1 cellular context compared by ENCODE assay signal in genomic region chr9:135992486-135993408, GRCh38.
TF ChIP-seq lines count a peak whose summit lies in the region.

No MANE protein-coding gene starts in this region.

TF ChIP-seq in K562, 482 proteins besides CTCF, POLR2A, EP300 and RAD21 (continued from another document and continues in another):
- TF ChIP-seq, protein P1, sequence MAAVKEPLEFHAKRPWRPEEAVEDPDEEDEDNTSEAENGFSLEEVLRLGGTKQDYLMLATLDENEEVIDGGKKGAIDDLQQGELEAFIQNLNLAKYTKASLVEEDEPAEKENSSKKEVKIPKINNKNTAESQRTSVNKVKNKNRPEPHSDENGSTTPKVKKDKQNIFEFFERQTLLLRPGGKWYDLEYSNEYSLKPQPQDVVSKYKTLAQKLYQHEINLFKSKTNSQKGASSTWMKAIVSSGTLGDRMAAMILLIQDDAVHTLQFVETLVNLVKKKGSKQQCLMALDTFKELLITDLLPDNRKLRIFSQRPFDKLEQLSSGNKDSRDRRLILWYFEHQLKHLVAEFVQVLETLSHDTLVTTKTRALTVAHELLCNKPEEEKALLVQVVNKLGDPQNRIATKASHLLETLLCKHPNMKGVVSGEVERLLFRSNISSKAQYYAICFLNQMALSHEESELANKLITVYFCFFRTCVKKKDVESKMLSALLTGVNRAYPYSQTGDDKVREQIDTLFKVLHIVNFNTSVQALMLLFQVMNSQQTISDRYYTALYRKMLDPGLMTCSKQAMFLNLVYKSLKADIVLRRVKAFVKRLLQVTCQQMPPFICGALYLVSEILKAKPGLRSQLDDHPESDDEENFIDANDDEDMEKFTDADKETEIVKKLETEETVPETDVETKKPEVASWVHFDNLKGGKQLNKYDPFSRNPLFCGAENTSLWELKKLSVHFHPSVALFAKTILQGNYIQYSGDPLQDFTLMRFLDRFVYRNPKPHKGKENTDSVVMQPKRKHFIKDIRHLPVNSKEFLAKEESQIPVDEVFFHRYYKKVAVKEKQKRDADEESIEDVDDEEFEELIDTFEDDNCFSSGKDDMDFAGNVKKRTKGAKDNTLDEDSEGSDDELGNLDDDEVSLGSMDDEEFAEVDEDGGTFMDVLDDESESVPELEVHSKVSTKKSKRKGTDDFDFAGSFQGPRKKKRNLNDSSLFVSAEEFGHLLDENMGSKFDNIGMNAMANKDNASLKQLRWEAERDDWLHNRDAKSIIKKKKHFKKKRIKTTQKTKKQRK (IDR thresholded peaks at IDR 0.05; ENCODE audit: borderline replicate concordance, low read depth, low read length) = no peak
- TF ChIP-seq NFE2 (IDR thresholded peaks at IDR 0.05; ENCODE audit: low read depth) = no peak
- TF ChIP-seq ZBTB33 (CRISPR knock-in tag; IDR thresholded peaks at IDR 0.05) = 0 out of 2 replicates have a peak, but pooled peaks have one; percentile 33
- peak; percentile 87 for TF ChIP-seq PCBP1 (IDR thresholded peaks at IDR 0.05; ENCODE audit: low read depth, low read length, poor library complexity, severe bottlenecking)
- peak; percentile 83 for TF ChIP-seq SMAD4 (CRISPR knock-in tag; conservative IDR thresholded peaks at IDR 0.05)
- TF ChIP-seq ZNF224 (CRISPR knock-in tag; IDR thresholded peaks at IDR 0.05) = no peak
- no peak for TF ChIP-seq MXD1 (CRISPR knock-in tag; IDR thresholded peaks at IDR 0.05; ENCODE audit: borderline replicate concordance, poor library complexity, severe bottlenecking)
- peak; percentile 26 for TF ChIP-seq SP1 (CRISPR knock-in tag; IDR thresholded peaks at IDR 0.05)
- no peak for TF ChIP-seq CEBPG (CRISPR knock-in tag; IDR thresholded peaks at IDR 0.05)
- no peak for TF ChIP-seq CEBPG (tag; conservative IDR thresholded peaks at IDR 0.05 in 1 of 2, IDR thresholded peaks at IDR 0.05 in 1 of 2)
- TF ChIP-seq PHF8 (IDR thresholded peaks at IDR 0.05; ENCODE audit: borderline replicate concordance, low read length) = no peak
- TF ChIP-seq, protein P2, sequence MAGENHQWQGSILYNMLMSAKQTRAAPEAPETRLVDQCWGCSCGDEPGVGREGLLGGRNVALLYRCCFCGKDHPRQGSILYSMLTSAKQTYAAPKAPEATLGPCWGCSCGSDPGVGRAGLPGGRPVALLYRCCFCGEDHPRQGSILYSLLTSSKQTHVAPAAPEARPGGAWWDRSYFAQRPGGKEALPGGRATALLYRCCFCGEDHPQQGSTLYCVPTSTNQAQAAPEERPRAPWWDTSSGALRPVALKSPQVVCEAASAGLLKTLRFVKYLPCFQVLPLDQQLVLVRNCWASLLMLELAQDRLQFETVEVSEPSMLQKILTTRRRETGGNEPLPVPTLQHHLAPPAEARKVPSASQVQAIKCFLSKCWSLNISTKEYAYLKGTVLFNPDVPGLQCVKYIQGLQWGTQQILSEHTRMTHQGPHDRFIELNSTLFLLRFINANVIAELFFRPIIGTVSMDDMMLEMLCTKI (IDR thresholded peaks at IDR 0.05; ENCODE audit: partially characterized antibody) = no peak
- no peak for TF ChIP-seq ZNF785 (CRISPR knock-in tag; IDR thresholded peaks at IDR 0.05)
- TF ChIP-seq HDAC6 (IDR thresholded peaks at IDR 0.05; ENCODE audit: low read depth, low read length) = no peak
- no peak for TF ChIP-seq ZBTB5 (IDR thresholded peaks at IDR 0.05)
- TF ChIP-seq, protein P3, sequence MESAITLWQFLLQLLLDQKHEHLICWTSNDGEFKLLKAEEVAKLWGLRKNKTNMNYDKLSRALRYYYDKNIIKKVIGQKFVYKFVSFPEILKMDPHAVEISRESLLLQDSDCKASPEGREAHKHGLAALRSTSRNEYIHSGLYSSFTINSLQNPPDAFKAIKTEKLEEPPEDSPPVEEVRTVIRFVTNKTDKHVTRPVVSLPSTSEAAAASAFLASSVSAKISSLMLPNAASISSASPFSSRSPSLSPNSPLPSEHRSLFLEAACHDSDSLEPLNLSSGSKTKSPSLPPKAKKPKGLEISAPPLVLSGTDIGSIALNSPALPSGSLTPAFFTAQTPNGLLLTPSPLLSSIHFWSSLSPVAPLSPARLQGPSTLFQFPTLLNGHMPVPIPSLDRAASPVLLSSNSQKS (CRISPR knock-in tag; IDR thresholded peaks at IDR 0.05) = no peak
- no peak for TF ChIP-seq ILK (tag; IDR thresholded peaks at IDR 0.05; ENCODE audit: borderline replicate concordance, low read depth)
- TF ChIP-seq ZNF639 (CRISPR knock-in tag; conservative IDR thresholded peaks at IDR 0.05 in 1 of 2, IDR thresholded peaks at IDR 0.05 in 1 of 2) = peak in 1 of 2 experiments; percentile 80; a peak in 2 of 4 replicates
- no peak for TF ChIP-seq BRF2 (IDR thresholded peaks at IDR 0.05; ENCODE audit: borderline replicate concordance, insufficient read depth, insufficient read length)
- TF ChIP-seq ETS2 (tag; IDR thresholded peaks at IDR 0.05; ENCODE audit: borderline replicate concordance, poor library complexity, severe bottlenecking) = no peak
- TF ChIP-seq POU5F1 (IDR thresholded peaks at IDR 0.05; ENCODE audit: borderline replicate concordance, low read depth, low read length, partially characterized antibody) = no peak
- no peak for TF ChIP-seq FOXP1 (CRISPR knock-in tag; IDR thresholded peaks at IDR 0.05)
- peak; percentile 90 for TF ChIP-seq TCF3 (CRISPR knock-in tag; IDR thresholded peaks at IDR 0.05)
- no peak for TF ChIP-seq BRD4 (IDR thresholded peaks at IDR 0.05)
- no peak for TF ChIP-seq PHF20 (IDR thresholded peaks at IDR 0.05; ENCODE audit: partially characterized antibody)
- TF ChIP-seq ZBTB2 (IDR thresholded peaks at IDR 0.05) = no peak
- TF ChIP-seq ZNF507 (tag; conservative IDR thresholded peaks at IDR 0.05) = no peak
- TF ChIP-seq TSC22D4 (tag; IDR thresholded peaks at IDR 0.05) = no peak
- peak; percentile 90 for TF ChIP-seq ETV5 (CRISPR knock-in tag; IDR thresholded peaks at IDR 0.05; ENCODE audit: low read depth)
- no peak for TF ChIP-seq ZNF778 (CRISPR knock-in tag; IDR thresholded peaks at IDR 0.05)
- no peak for TF ChIP-seq FOXA1 (IDR thresholded peaks at IDR 0.05; ENCODE audit: borderline replicate concordance)
- TF ChIP-seq, protein P4, sequence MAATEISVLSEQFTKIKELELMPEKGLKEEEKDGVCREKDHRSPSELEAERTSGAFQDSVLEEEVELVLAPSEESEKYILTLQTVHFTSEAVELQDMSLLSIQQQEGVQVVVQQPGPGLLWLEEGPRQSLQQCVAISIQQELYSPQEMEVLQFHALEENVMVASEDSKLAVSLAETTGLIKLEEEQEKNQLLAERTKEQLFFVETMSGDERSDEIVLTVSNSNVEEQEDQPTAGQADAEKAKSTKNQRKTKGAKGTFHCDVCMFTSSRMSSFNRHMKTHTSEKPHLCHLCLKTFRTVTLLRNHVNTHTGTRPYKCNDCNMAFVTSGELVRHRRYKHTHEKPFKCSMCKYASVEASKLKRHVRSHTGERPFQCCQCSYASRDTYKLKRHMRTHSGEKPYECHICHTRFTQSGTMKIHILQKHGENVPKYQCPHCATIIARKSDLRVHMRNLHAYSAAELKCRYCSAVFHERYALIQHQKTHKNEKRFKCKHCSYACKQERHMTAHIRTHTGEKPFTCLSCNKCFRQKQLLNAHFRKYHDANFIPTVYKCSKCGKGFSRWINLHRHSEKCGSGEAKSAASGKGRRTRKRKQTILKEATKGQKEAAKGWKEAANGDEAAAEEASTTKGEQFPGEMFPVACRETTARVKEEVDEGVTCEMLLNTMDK (IDR thresholded peaks at IDR 0.05; ENCODE audit: borderline replicate concordance, insufficient read depth, low read depth, low read length, poor library complexity, severe bottlenecking) = no peak
- TF ChIP-seq HLTF (IDR thresholded peaks at IDR 0.05) = no peak
- no peak for TF ChIP-seq NCOA6 (IDR thresholded peaks at IDR 0.05)
- TF ChIP-seq MTA1 (IDR thresholded peaks at IDR 0.05; ENCODE audit: borderline replicate concordance) = no peak
- TF ChIP-seq FOS (IDR thresholded peaks at IDR 0.05; ENCODE audit: extremely low read depth, insufficient read length) = no peak
- peak; percentile 94 for TF ChIP-seq HDAC2 (IDR thresholded peaks at IDR 0.05)
- TF ChIP-seq ZNF717 (CRISPR knock-in tag; IDR thresholded peaks at IDR 0.05) = no peak
- TF ChIP-seq L3MBTL2 (IDR thresholded peaks at IDR 0.05) = peak; percentile 71
- no peak for TF ChIP-seq SAP30 (IDR thresholded peaks at IDR 0.05; ENCODE audit: borderline replicate concordance, insufficient read depth, low read depth, low read length, poor library complexity, severe bottlenecking)
- no peak for TF ChIP-seq SNRNP70 (optimal IDR thresholded peaks at IDR 0.05; ENCODE audit: low read depth, low read length)
- no peak for TF ChIP-seq ZNF197 (CRISPR knock-in tag; IDR thresholded peaks at IDR 0.05; ENCODE audit: low read depth)
- TF ChIP-seq TAF15 (IDR thresholded peaks at IDR 0.05; ENCODE audit: low read depth, low read length) = no peak
- TF ChIP-seq, protein P5, sequence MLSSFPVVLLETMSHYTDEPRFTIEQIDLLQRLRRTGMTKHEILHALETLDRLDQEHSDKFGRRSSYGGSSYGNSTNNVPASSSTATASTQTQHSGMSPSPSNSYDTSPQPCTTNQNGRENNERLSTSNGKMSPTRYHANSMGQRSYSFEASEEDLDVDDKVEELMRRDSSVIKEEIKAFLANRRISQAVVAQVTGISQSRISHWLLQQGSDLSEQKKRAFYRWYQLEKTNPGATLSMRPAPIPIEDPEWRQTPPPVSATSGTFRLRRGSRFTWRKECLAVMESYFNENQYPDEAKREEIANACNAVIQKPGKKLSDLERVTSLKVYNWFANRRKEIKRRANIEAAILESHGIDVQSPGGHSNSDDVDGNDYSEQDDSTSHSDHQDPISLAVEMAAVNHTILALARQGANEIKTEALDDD (IDR thresholded peaks at IDR 0.05) = no peak
- no peak for TF ChIP-seq TBP (optimal IDR thresholded peaks at IDR 0.05; ENCODE audit: low read depth, low read length)
